In the genomic region with DNA sequence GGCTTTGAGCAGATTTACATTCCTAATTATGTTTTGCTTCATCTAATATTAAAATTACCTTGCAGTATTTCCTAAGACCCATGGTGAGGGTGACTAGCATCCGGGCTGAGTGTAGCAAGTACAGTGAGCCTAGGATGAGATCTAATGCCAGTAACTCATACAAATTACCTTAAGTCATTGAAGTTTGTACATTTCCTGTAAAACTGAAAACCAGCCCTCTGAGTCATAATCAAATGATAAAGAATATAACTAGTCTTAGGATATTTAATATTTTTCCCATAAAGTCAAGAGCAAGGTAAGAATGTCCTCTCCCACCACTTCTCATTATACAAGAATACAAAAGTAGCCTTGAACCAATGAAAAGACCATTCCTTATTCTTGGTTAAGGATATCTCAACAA, we compare ENCODE assay signal across 19 cellular contexts. TPM values are rescaled to one million over a fixed set of nuclear protein-coding genes. Genes with fewer than 3 reads are reported as not detected.
"Had no signal": no experiment of that assay in that cellular context is flagged by ENCODE, and none has a peak within 500 bp of the region (broad histone marks: within the 10 kb centered on the region; RNA-seq: fewer than 3 reads in every experiment).

No MANE protein-coding gene starts in this region.

- H3K27ac ChIP-seq: esophagus muscularis mucosa, foreskin keratinocyte, heart left ventricle, psoas muscle, right lobe of liver, WERI-Rb-1 had no signal

- ATAC-seq: foreskin keratinocyte, heart left ventricle, psoas muscle, right lobe of liver had no signal

- DNase-seq: activated CD4-positive, alpha-beta memory T cell treated with anti-CD3 and anti-CD28 coated beads for 36 hours; activated T-cell treated with anti-CD3 and anti-CD28 coated beads, Interleukin-2, amount 50 U/mL, for 24 hours; amniotic stem cell; cerebellar nuclear complex; heart left ventricle; islet precursor cell; psoas muscle; right lobe of liver; T-helper 1 cell; WERI-Rb-1 had no signal

- H3K4me3 ChIP-seq: esophagus muscularis mucosa, heart left ventricle, psoas muscle, right lobe of liver had no signal

- H3K9me3 ChIP-seq: esophagus muscularis mucosa, heart left ventricle, psoas muscle, right lobe of liver had no signal

- H3K27me3 ChIP-seq: esophagus muscularis mucosa, foreskin keratinocyte, heart left ventricle, right lobe of liver had no signal

- H3K36me3 ChIP-seq: esophagus muscularis mucosa, heart left ventricle, right lobe of liver, WERI-Rb-1 had no signal

- H3K4me1 ChIP-seq: esophagus muscularis mucosa, right lobe of liver had no signal

- H3K9me3 Mint-ChIP-seq: activated CD4-positive, alpha-beta memory T cell treated with anti-CD3 and anti-CD28 coated beads for 36 hours; activated naive CD4-positive, alpha-beta T cell treated with anti-CD3 and anti-CD28 coated beads, Interleukin-2, amount 50 U/mL, for 24 hours; activated T-cell treated with anti-CD3 and anti-CD28 coated beads, Interleukin-2, amount 50 U/mL, for 24 hours; brain; neural crest cell; stimulated activated naive CD8-positive, alpha-beta T cell treated with anti-CD3 and anti-CD28 coated beads, Interleukin-15, Interleukin-2, amounts not matched to agents 100 ng/mL and 50 ng/mL, for 24 hours had no signal

- H3K36me3 Mint-ChIP-seq: brain, type B pancreatic cell had no signal

- H3K4me3 Mint-ChIP-seq: activated CD4-positive, alpha-beta memory T cell treated with anti-CD3 and anti-CD28 coated beads for 36 hours; activated naive CD4-positive, alpha-beta T cell treated with anti-CD3 and anti-CD28 coated beads, Interleukin-2, amount 50 U/mL, for 24 hours; activated T-cell treated with anti-CD3 and anti-CD28 coated beads, Interleukin-2, amount 50 U/mL, for 24 hours; brain; neural crest cell; stimulated activated naive CD8-positive, alpha-beta T cell treated with anti-CD3 and anti-CD28 coated beads, Interleukin-15, Interleukin-2, amounts not matched to agents 100 ng/mL and 50 ng/mL, for 24 hours; type B pancreatic cell had no signal

- H3K4me1 Mint-ChIP-seq: activated naive CD4-positive, alpha-beta T cell treated with anti-CD3 and anti-CD28 coated beads, Interleukin-2, amount 50 U/mL, for 24 hours; brain; neural crest cell had no signal

- H3K27ac Mint-ChIP-seq: activated CD4-positive, alpha-beta memory T cell treated with anti-CD3 and anti-CD28 coated beads for 36 hours; activated naive CD4-positive, alpha-beta T cell treated with anti-CD3 and anti-CD28 coated beads, Interleukin-2, amount 50 U/mL, for 24 hours; activated T-cell treated with anti-CD3 and anti-CD28 coated beads, Interleukin-2, amount 50 U/mL, for 24 hours; brain; stimulated activated naive CD8-positive, alpha-beta T cell treated with anti-CD3 and anti-CD28 coated beads, Interleukin-15, Interleukin-2, amounts not matched to agents 100 ng/mL and 50 ng/mL, for 24 hours; type B pancreatic cell had no signal

- H3K27me3 Mint-ChIP-seq: activated CD4-positive, alpha-beta memory T cell treated with anti-CD3 and anti-CD28 coated beads for 36 hours; activated naive CD4-positive, alpha-beta T cell treated with anti-CD3 and anti-CD28 coated beads, Interleukin-2, amount 50 U/mL, for 24 hours; activated T-cell treated with anti-CD3 and anti-CD28 coated beads, Interleukin-2, amount 50 U/mL, for 24 hours; stimulated activated naive CD8-positive, alpha-beta T cell treated with anti-CD3 and anti-CD28 coated beads, Interleukin-15, Interleukin-2, amounts not matched to agents 100 ng/mL and 50 ng/mL, for 24 hours; type B pancreatic cell had no signal

RNA-seq across cellular contexts. Expression of a gene that starts 54.8 kb away (rescaled TPM):
- total RNA-seq: activated CD4-positive, alpha-beta memory T cell treated with anti-CD3 and anti-CD28 coated beads for 36 hours; esophagus muscularis mucosa; foreskin keratinocyte; heart left ventricle; neural crest cell; osteocyte; psoas muscle; right lobe of liver; SK-MEL-5 had no signal
